In genomic region chr1:68232354-68233148, GRCh38 we compare ENCODE assay signal across 8 cellular contexts. TPM values are rescaled to one million over a fixed set of nuclear protein-coding genes. Genes with fewer than 3 reads are reported as not detected.
DNase-seq lines count a peak whose midpoint lies in the region; ATAC-seq, FAIRE-seq and TF ChIP-seq lines count a peak whose summit lies in the region.

TSS of gene WLS (minus strand) at chr1:68232523. CDS start at chr1:68232299, 224 bp downstream.

- H3K9me3 ChIP-seq in kidney (ENCODE audit: control insufficient read depth in 1 of 2, low read length in 2 of 2) (no peaks in the 10 kb centered on the region), small intestine (ENCODE audit: control insufficient read depth, low read depth) (no peaks in the 10 kb centered on the region)

- peaks cover 0 to 11% of the 10 kb centered on the region in 2 donors for H3K4me1 ChIP-seq in kidney (ENCODE audit: control insufficient read depth in 1 of 2, insufficient read depth in 1 of 2, low read depth in 1 of 2, low read length in 2 of 2)
- H3K4me1 ChIP-seq in small intestine (ENCODE audit: control insufficient read depth in 2 of 2, insufficient read depth in 1 of 2, low read depth in 1 of 2, low read length in 1 of 2), result no peaks in the 10 kb centered on the region

- H3K36me3 ChIP-seq in kidney (ENCODE audit: control insufficient read depth in 1 of 2, insufficient read depth in 2 of 2, low read length in 2 of 2) (no peaks in the 10 kb centered on the region), small intestine (ENCODE audit: control insufficient read depth in 2 of 2, insufficient read depth in 2 of 2, low read length in 2 of 2) (no peaks in the 10 kb centered on the region)

- peak within 1 kb of the TSS; percentile 59 for H3K4me3 Mint-ChIP-seq in activated CD4-positive, alpha-beta T cell treated with anti-CD3 and anti-CD28 coated beads, Interleukin-2, amount 10 ng/mL, durations not matched to agents 24 days and 14 days
- no peak within 1 kb of the TSS for H3K4me3 Mint-ChIP-seq in activated CD4-positive, alpha-beta T cell treated with anti-CD3 and anti-CD28 coated beads, Interleukin-2, amount 10 ng/mL, durations not matched to agents 7 days and 5 days

- no peak within 1 kb of the TSS for H3K27ac Mint-ChIP-seq in activated CD4-positive, alpha-beta T cell treated with anti-CD3 and anti-CD28 coated beads, Interleukin-2, amount 10 ng/mL, durations not matched to agents 24 days and 14 days
- H3K27ac Mint-ChIP-seq in activated CD4-positive, alpha-beta T cell treated with anti-CD3 and anti-CD28 coated beads, Interleukin-2, amount 10 ng/mL, durations not matched to agents 7 days and 5 days, result no peak within 1 kb of the TSS

- peak within 1 kb of the TSS; percentile 65 for H3K27ac ChIP-seq in cingulate gyrus (ENCODE audit: low read depth, low read length)
- peak within 1 kb of the TSS; percentile 77 to 82 for H3K27ac ChIP-seq in kidney (ENCODE audit: low read depth in 2 of 2, low read length in 2 of 2)
- peak within 1 kb of the TSS; percentile 20 to 79 for H3K27ac ChIP-seq in small intestine (ENCODE audit: low read depth in 1 of 2, low read length in 1 of 2)

- peak within 1 kb of the TSS; percentile 89 to 91 for H3K9ac ChIP-seq in kidney (ENCODE audit: low read length in 2 of 2)

- TF ChIP-seq CTCF in kidney (IDR thresholded peaks at IDR 0.05; ENCODE audit: borderline replicate concordance, extremely low read depth, insufficient read depth), result peak; percentile 12

- H3K4me3 ChIP-seq in kidney (ENCODE audit: low read length in 2 of 2), result peak within 1 kb of the TSS; percentile 94 to 96
- peak within 1 kb of the TSS; percentile 51 to 87 for H3K4me3 ChIP-seq in small intestine (ENCODE audit: low read depth in 1 of 2, low read length in 2 of 2)

- peaks cover 6% of the 10 kb centered on the region for H3K4me1 Mint-ChIP-seq in activated CD4-positive, alpha-beta T cell treated with anti-CD3 and anti-CD28 coated beads, Interleukin-2, amount 10 ng/mL, durations not matched to agents 24 days and 14 days
- H3K4me1 Mint-ChIP-seq in activated CD4-positive, alpha-beta T cell treated with anti-CD3 and anti-CD28 coated beads, Interleukin-2, amount 10 ng/mL, durations not matched to agents 7 days and 5 days, result peaks cover 14% of the 10 kb centered on the region

- DNase-seq in activated CD4-positive, alpha-beta T cell treated with anti-CD3 and anti-CD28 coated beads, Interleukin-2, amount 10 ng/mL, durations not matched to agents 24 days and 14 days, result no peak
- DNase-seq in activated CD4-positive, alpha-beta T cell treated with anti-CD3 and anti-CD28 coated beads, Interleukin-2, amount 10 ng/mL, durations not matched to agents 7 days and 5 days, result no peak
- DNase-seq in NCI-H510A treated with DMSO at 0.1 percent for 48 hours (lab: John Stamatoyannopoulos, UW) (peak; percentile 74), kidney (peak; percentile 92), small intestine (peak; percentile 68), GM19240 (ENCODE audit: insufficient read length, low spot score) (no peak)

- intact Hi-C loops in activated CD4-positive, alpha-beta T cell treated with anti-CD3 and anti-CD28 coated beads, Interleukin-2, amount 10 ng/mL, durations not matched to agents 24 days and 14 days (cut with micrococcal nuclease), result no loop called here
- intact Hi-C loops in kidney (cut with DNase I), result no loop called here

- H3K27me3 Mint-ChIP-seq in activated CD4-positive, alpha-beta T cell treated with anti-CD3 and anti-CD28 coated beads, Interleukin-2, amount 10 ng/mL, durations not matched to agents 24 days and 14 days, result peaks cover 66% of the 10 kb centered on the region
- peaks cover 54% of the 10 kb centered on the region for H3K27me3 Mint-ChIP-seq in activated CD4-positive, alpha-beta T cell treated with anti-CD3 and anti-CD28 coated beads, Interleukin-2, amount 10 ng/mL, durations not matched to agents 7 days and 5 days

- FAIRE-seq in kidney (lab: Jason Lieb, UNC) (no peak), small intestine (lab: Jason Lieb, UNC) (no peak)

- POLR2A ChIA-PET in activated CD4-positive, alpha-beta T cell treated with anti-CD3 and anti-CD28 coated beads, Interleukin-2, amount 10 ng/mL, durations not matched to agents 7 days and 5 days (lab: Charles Lee), result no interaction called here

- peaks cover 7% of the 10 kb centered on the region for H3K9me3 Mint-ChIP-seq in activated CD4-positive, alpha-beta T cell treated with anti-CD3 and anti-CD28 coated beads, Interleukin-2, amount 10 ng/mL, durations not matched to agents 24 days and 14 days
- no peaks in the 10 kb centered on the region for H3K9me3 Mint-ChIP-seq in activated CD4-positive, alpha-beta T cell treated with anti-CD3 and anti-CD28 coated beads, Interleukin-2, amount 10 ng/mL, durations not matched to agents 7 days and 5 days

- H3K27me3 ChIP-seq in small intestine (ENCODE audit: control insufficient read depth in 2 of 2, insufficient read depth in 2 of 2, low read length in 2 of 2), result no peaks in the 10 kb centered on the region

- peaks cover 2% of the 10 kb centered on the region for H3K36me3 Mint-ChIP-seq in activated CD4-positive, alpha-beta T cell treated with anti-CD3 and anti-CD28 coated beads, Interleukin-2, amount 10 ng/mL, durations not matched to agents 24 days and 14 days (ENCODE audit: low read depth)
- no peaks in the 10 kb centered on the region for H3K36me3 Mint-ChIP-seq in activated CD4-positive, alpha-beta T cell treated with anti-CD3 and anti-CD28 coated beads, Interleukin-2, amount 10 ng/mL, durations not matched to agents 7 days and 5 days (ENCODE audit: low read depth)

- 1 to 3% (median 1%) methylated on average over 40 to 41 of the region's 41 CpGs for WGBS in small intestine, 3 donors

- CTCF ChIA-PET in activated CD4-positive, alpha-beta T cell treated with anti-CD3 and anti-CD28 coated beads, Interleukin-2, amount 10 ng/mL, durations not matched to agents 7 days and 5 days (lab: Charles Lee), result interaction anchor here (0.7 kb wide), 1 partner anchor 400 kb away, joined by 3 read pairs; no protein-coding TSS in a partner anchor

- no peak for ATAC-seq in HG02763 (IDR thresholded peaks at IDR 0.05; ENCODE audit: unreplicated experiment)

RNA-seq across cellular contexts. Expression of gene WLS, which starts in this region (rescaled TPM):
- 0.19 TPM in 1 of 2 replicates, not detected in the other for total RNA-seq in activated CD4-positive, alpha-beta T cell treated with anti-CD3 and anti-CD28 coated beads, Interleukin-2, amount 10 ng/mL, durations not matched to agents 24 days and 14 days
- not detected for total RNA-seq in activated CD4-positive, alpha-beta T cell treated with anti-CD3 and anti-CD28 coated beads, Interleukin-2, amount 10 ng/mL, durations not matched to agents 7 days and 5 days
- total RNA-seq in kidney, result 147 TPM
- polyA plus RNA-seq in kidney (ENCODE audit: insufficient read depth, low read depth, low replicate concordance), result 92.3 TPM
- polyA plus RNA-seq in small intestine, result 10 to 100 TPM in 1 of 3 donors, 1 to 10 TPM in 2; 2.2 to 39.2 (median 5.7) TPM

Comparison
In these comparisons a context has a peak if more than half of its experiments do, and no peak if none do; other contexts are left out.
1. RNA of gene WLS (total RNA-seq): 147 TPM in kidney (single experiment); not detected in activated CD4-positive, alpha-beta T cell treated with anti-CD3 and anti-CD28 coated beads, Interleukin-2, amount 10 ng/mL, durations not matched to agents 7 days and 5 days and 0.19 TPM in activated CD4-positive, alpha-beta T cell treated with anti-CD3 and anti-CD28 coated beads, Interleukin-2, amount 10 ng/mL, durations not matched to agents 24 days and 14 days; every median in the first group is over 100 times any median in the second.
2. DNase-seq: peak in NCI-H510A treated with DMSO at 0.1 percent for 48 hours (single experiment), kidney (single experiment) and small intestine (single experiment); none in activated CD4-positive, alpha-beta T cell treated with anti-CD3 and anti-CD28 coated beads, Interleukin-2, amount 10 ng/mL, durations not matched to agents 24 days and 14 days (single experiment), activated CD4-positive, alpha-beta T cell treated with anti-CD3 and anti-CD28 coated beads, Interleukin-2, amount 10 ng/mL, durations not matched to agents 7 days and 5 days (single experiment) and GM19240 (single experiment).
3. Peak in every context shown above with its lines, with median percentiles within 50 percentile points of each other: H3K27ac ChIP-seq.